Comparison of ENCODE assay signal across 8 cellular contexts in the genomic region with DNA sequence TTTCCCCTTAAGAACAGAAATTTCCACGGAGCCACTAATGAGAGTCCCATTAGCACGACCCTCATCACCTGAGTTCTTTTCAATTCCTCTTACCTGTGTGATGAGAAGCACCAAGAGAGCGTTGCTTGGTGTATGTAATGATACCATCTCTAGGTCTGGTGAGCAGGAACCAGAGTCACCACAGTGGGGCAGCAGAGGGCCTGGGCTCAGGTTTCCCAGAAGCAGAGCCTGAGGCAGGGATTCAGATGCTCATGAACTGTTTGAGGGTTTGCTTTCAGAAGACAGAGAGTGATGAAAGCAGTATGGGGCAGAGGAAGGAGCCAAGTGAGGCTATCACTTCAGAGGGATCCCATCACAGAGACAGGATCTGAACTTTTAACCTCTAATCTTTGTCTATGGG. TPM values are rescaled to one million over a fixed set of nuclear protein-coding genes. Genes with fewer than 3 reads are reported as not detected.
A peak's percentile ranks its signal among the peaks of the same experiment; 100 is the strongest.
DNase-seq lines count a peak whose midpoint lies in the region; ATAC-seq and TF ChIP-seq lines count a peak whose summit lies in the region.

No MANE protein-coding gene starts in this region.

- no peaks in the 10 kb centered on the region for H3K9me3 ChIP-seq in HAP-1
- H3K9me3 ChIP-seq in PC-3 (ENCODE audit: low read length) = no peaks in the 10 kb centered on the region

- no TSS peak for BruUV-seq in PC-3 (replicated peaks; lab: Mats Ljungman, UMichigan)

- CTCF ChIA-PET in PC-3 (lab: Charles Lee) = no interaction called here

- TF ChIP-seq CTCF in PC-3 (conservative IDR thresholded peaks at IDR 0.05; ENCODE audit: low read depth, low read length) (peak; percentile 99), chondrocyte (IDR thresholded peaks at IDR 0.05) (peak; percentile 58)

- H3K9me3 Mint-ChIP-seq in chondrocyte (ENCODE audit: low read depth) = peaks cover 14% of the 10 kb centered on the region

- H3K27ac Mint-ChIP-seq in chondrocyte (ENCODE audit: unreplicated experiment) = no peak overlapping the region

- H3K27me3 Mint-ChIP-seq in chondrocyte (ENCODE audit: low read depth) = no peaks in the 10 kb centered on the region

- peak; percentile 29 for ATAC-seq in PC-3
- ATAC-seq in HG03108 (IDR thresholded peaks at IDR 0.05; ENCODE audit: unreplicated experiment) = no peak
- no peak for ATAC-seq in left cardiac atrium

- H3F3A ChIP-seq in PC-3 (ENCODE audit: low read length, unreplicated experiment) = peaks cover 8% of the 10 kb centered on the region

- H3K4me2 ChIP-seq in PC-3 (ENCODE audit: low read length) = no peak overlapping the region

- H3K79me2 ChIP-seq in PC-3 (ENCODE audit: low read length) = no peaks in the 10 kb centered on the region

- peaks cover 2% of the 10 kb centered on the region for H3K36me3 Mint-ChIP-seq in chondrocyte (ENCODE audit: low read depth)

- no peak overlapping the region for H3K9ac ChIP-seq in PC-3 (ENCODE audit: low read length)

- H3K27ac ChIP-seq in PC-3 (ENCODE audit: low read length) = no peak overlapping the region

- no peaks in the 10 kb centered on the region for H4K20me1 ChIP-seq in PC-3 (ENCODE audit: low read length)

- H3K4me1 ChIP-seq in HAP-1 = peaks cover 18% of the 10 kb centered on the region
- peaks cover 37% of the 10 kb centered on the region for H3K4me1 ChIP-seq in PC-3 (ENCODE audit: insufficient read depth, low read length)

- intact Hi-C loops in PC-3 (cut with micrococcal nuclease) = loop anchor here (1.0 to 10.0 kb wide), 6 partner anchors 40 to 206 kb away; partner anchors contain the start of genes KMT5C, PPP6R1, RPL28 and TMEM238
- intact Hi-C loops in left cardiac atrium (cut with DNase I) = loop anchor here in 1 of 2 donors (10.0 kb wide), 1 partner anchor 52 kb away; no protein-coding TSS in a partner anchor

- in situ Hi-C loops in HAP-1 (cut with MboI; ENCODE audit: low sequenced_read_pairs) = loop anchor here (10.0 kb wide), 1 partner anchor 202 kb away; no protein-coding TSS in a partner anchor

- H3K36me3 ChIP-seq in HAP-1 (replicated peaks) (no peaks in the 10 kb centered on the region), PC-3 (ENCODE audit: low read depth, low read length) (no peaks in the 10 kb centered on the region)

- DNase-seq in HAP-1 (ENCODE audit: low spot score in 2 of 2) = peak; percentile 78 to 90
- peak; percentile 95 for DNase-seq in PC-3
- no peak for DNase-seq in chondrocyte (ENCODE audit: low spot score)
- peak; percentile 48 to 52 for DNase-seq in stimulated activated CD4-positive, alpha-beta T cell treated with anti-CD3 and anti-CD28 coated beads, Interleukin-2, amount 100 ng/mL, for 48 hours
- DNase-seq in AML-193 (lab: John Stamatoyannopoulos, UW) = no peak
- DNase-seq in GM19238 (ENCODE audit: insufficient read length, low spot score) = no peak
- DNase-seq in left cardiac atrium = no peak

- H3K4me3 ChIP-seq in HAP-1 = no peak overlapping the region
- H3K4me3 ChIP-seq in PC-3 (ENCODE audit: low read length) = no peak overlapping the region

- POLR2A ChIA-PET in PC-3 (lab: Charles Lee; ENCODE audit: unreplicated experiment) = no interaction called here

- H3K4me3 Mint-ChIP-seq in chondrocyte (ENCODE audit: unreplicated experiment) = no peak overlapping the region

- no peak overlapping the region for H2AFZ ChIP-seq in PC-3 (ENCODE audit: low read length)

- peaks cover 24% of the 10 kb centered on the region for H3K4me1 Mint-ChIP-seq in chondrocyte (ENCODE audit: low read depth)

- H3K27me3 ChIP-seq in HAP-1 (ENCODE audit: low read depth) (no peaks in the 10 kb centered on the region), PC-3 (ENCODE audit: low read length) (no peaks in the 10 kb centered on the region)

- H3K9me2 ChIP-seq in PC-3 (replicated peaks; ENCODE audit: low read length) = no peaks in the 10 kb centered on the region

RNA-seq across cellular contexts. Expression of gene PTPRH, which starts 3.1 kb away (rescaled TPM):
- total RNA-seq in PC-3 (2014; rRNA removed) (8.1 and 10.9 TPM in 2 replicates), chondrocyte (0.42 to 0.54 TPM in 2 of 3 replicates, not detected in the other), left cardiac atrium (1 to 10 TPM in 1 of 2 donors, under 1 TPM in 1; 0.74 to 1.5 TPM)

RNA-seq across cellular contexts. Expression of gene TMEM86B, which starts 16.1 kb away (rescaled TPM):
- total RNA-seq in PC-3 (2014; rRNA removed) (11.1 and 11.8 TPM in 2 replicates), chondrocyte (1.4 to 1.5 TPM (median 1.4 TPM) in 3 replicates), left cardiac atrium (1 to 10 TPM; 1.2 to 1.4 TPM)

RNA-seq across cellular contexts. Expression of gene SYT5, which starts 32.4 kb away (rescaled TPM):
- total RNA-seq in PC-3 (2014; rRNA removed) = 0.40 and 2.5 TPM in 2 replicates
- total RNA-seq in chondrocyte = 0.80 TPM in 1 of 3 replicates, not detected in the others
- not detected for total RNA-seq in left cardiac atrium

RNA-seq across cellular contexts. Expression of gene DNAAF3, which starts 46.0 kb away (rescaled TPM):
- total RNA-seq in PC-3 (2014; rRNA removed) (30.0 and 45.7 TPM in 2 replicates), chondrocyte (0.90 to 2.2 TPM (median 1.3 TPM) in 3 replicates), left cardiac atrium (1 to 10 TPM in 1 of 2 donors, under 1 TPM in 1; 0.41 to 1.1 TPM)

RNA-seq across cellular contexts. Expression of gene PPP6R1, which starts 46.4 kb away (rescaled TPM):
- total RNA-seq in PC-3 (2014; rRNA removed) (159 and 221 TPM in 2 replicates), chondrocyte (47.6 to 58.4 TPM (median 49.9 TPM) in 3 replicates), left cardiac atrium (10 to 100 TPM; 37.8 to 42.4 TPM)

Comparison
In these comparisons a context has a peak if more than half of its experiments do, and no peak if none do; other contexts are left out.
1. DNase-seq: peak in HAP-1 (2 of 2), PC-3 (single experiment) and stimulated activated CD4-positive, alpha-beta T cell treated with anti-CD3 and anti-CD28 coated beads, Interleukin-2, amount 100 ng/mL, for 48 hours (2 of 2); none in chondrocyte (single experiment), AML-193 (0 of 2), GM19238 (single experiment) and left cardiac atrium (single experiment).